8 cellular contexts compared by ENCODE assay signal in genomic region chr14:69481815-69482568, GRCh38. TPM values are rescaled to one million over a fixed set of nuclear protein-coding genes. Genes with fewer than 3 reads are reported as not detected.
DNase-seq lines count a peak whose midpoint lies in the region; ATAC-seq lines count a peak whose summit lies in the region.
"Had no signal": no experiment of that assay in that cellular context is flagged by ENCODE, and none has a peak within 500 bp of the region (broad histone marks: within the 10 kb centered on the region; RNA-seq: fewer than 3 reads in every experiment).

No MANE protein-coding gene starts in this region.

- peaks cover 2% of the 10 kb centered on the region for H3K79me1 ChIP-seq in neuronal stem cell (ENCODE audit: low read depth, low read length)

- in situ Hi-C loops in HAP-1 (cut with MboI; ENCODE audit: low sequenced_read_pairs): no loop called here

- H4K8ac ChIP-seq in neuronal stem cell (ENCODE audit: low read depth, low read length): no peak overlapping the region

- no peak overlapping the region for H3K27ac ChIP-seq in neuronal stem cell (replicated peaks; ENCODE audit: low read length)

- H3K36me3 ChIP-seq in neuronal stem cell (replicated peaks in 1 of 2; ENCODE audit: control insufficient read depth in 2 of 2, insufficient read depth in 2 of 2, low read length in 2 of 2) (no peaks in the 10 kb centered on the region), HAP-1 (replicated peaks) (no peaks in the 10 kb centered on the region)

- H3K4me3 ChIP-seq in Jurkat, Clone E6-1 (ENCODE audit: low read length): no peak overlapping the region
- H3K4me3 ChIP-seq in neuronal stem cell (ENCODE audit: low read length in 2 of 2) (no peak overlapping the region), HAP-1 (no peak overlapping the region)

- peak; percentile 9 for DNase-seq in Jurkat, Clone E6-1 (ENCODE audit: low read depth, low spot score)
- no peak for DNase-seq in neuronal stem cell (ENCODE audit: low spot score)
- no peak for DNase-seq in superior temporal gyrus (ENCODE audit: extremely low spot score)
- no peak for DNase-seq in NK-92 treated with Interleukin-12 subunit alpha and Interleukin-12 subunit beta, amount 100 ng/mL, for 24 hours (lab: John Stamatoyannopoulos, UW)
- DNase-seq in HAP-1 (ENCODE audit: low spot score in 2 of 2): no peak
- DNase-seq: stimulated activated CD4-positive, alpha-beta T cell treated with anti-CD3 and anti-CD28 coated beads, Interleukin-4, amount 100 ng/mL, for 1 hour had no signal

- H3K23ac ChIP-seq in neuronal stem cell (ENCODE audit: low read depth, low read length, poor library complexity): no peak overlapping the region

- no peak overlapping the region for H4K91ac ChIP-seq in neuronal stem cell (ENCODE audit: low read depth, low read length, poor library complexity)

- H2BK12ac ChIP-seq in neuronal stem cell (ENCODE audit: low read length): no peak overlapping the region

- no CpG with 5 or more reads among the region's 5 CpGs for WGBS in neuronal stem cell (ENCODE audit: extremely low coverage in 2 of 2, insufficient read length in 2 of 2, insufficient replicate concordance in 1 of 2), 2 donors

- peak; percentile 85 for ATAC-seq in GM19035 (IDR thresholded peaks at IDR 0.05; ENCODE audit: unreplicated experiment)
- ATAC-seq in HG02642 (IDR thresholded peaks at IDR 0.05; ENCODE audit: poor library complexity, unreplicated experiment): peak; percentile 83

- H3K27me3 ChIP-seq in neuronal stem cell (ENCODE audit: control insufficient read depth in 3 of 3, insufficient read depth in 3 of 3, low read depth in 1 of 3, low read length in 3 of 3): peaks cover 19 to 72% (median 47%) of the 10 kb centered on the region in 3 experiments
- H3K27me3 ChIP-seq in HAP-1 (ENCODE audit: low read depth): peaks cover 22% of the 10 kb centered on the region

- H3K4ac ChIP-seq in neuronal stem cell (ENCODE audit: low read length): no peak overlapping the region

- H2BK120ac ChIP-seq in neuronal stem cell (ENCODE audit: low read depth, low read length): no peak overlapping the region

- peaks cover 0 to 6% of the 10 kb centered on the region in 2 donors for H3K9me3 ChIP-seq in neuronal stem cell (replicated peaks in 1 of 2; ENCODE audit: control insufficient read depth in 2 of 2, insufficient read depth in 1 of 2, low read depth in 1 of 2, low read length in 2 of 2)
- H3K9me3 ChIP-seq in HAP-1: peaks cover 7% of the 10 kb centered on the region; the same call in 1 of the 2 replicates

- H3K4me1 ChIP-seq in neuronal stem cell (ENCODE audit: control insufficient read depth in 2 of 2, insufficient read depth in 1 of 2, low read depth in 1 of 2, low read length in 2 of 2) (peaks cover 2 to 16% of the 10 kb centered on the region in 2 donors), HAP-1 (no peaks in the 10 kb centered on the region)

- no peak overlapping the region for H2BK15ac ChIP-seq in neuronal stem cell (ENCODE audit: low read length)

- H3K4me2 ChIP-seq in neuronal stem cell (ENCODE audit: insufficient read depth, low read length, poor library complexity, severe bottlenecking): no peak overlapping the region

- H2AFZ ChIP-seq in neuronal stem cell (ENCODE audit: low read length): no peak overlapping the region

- peak overlapping the region; percentile 13 for H3K18ac ChIP-seq in neuronal stem cell (ENCODE audit: low read length)

- no peak overlapping the region for H3K9ac ChIP-seq in neuronal stem cell (ENCODE audit: low read depth, low read length, poor library complexity)

- no peak overlapping the region for H2BK5ac ChIP-seq in neuronal stem cell (ENCODE audit: low read length)

- no peak overlapping the region for H2AK5ac ChIP-seq in neuronal stem cell (ENCODE audit: low read depth, low read length)

- no peak overlapping the region for H3K14ac ChIP-seq in neuronal stem cell (ENCODE audit: low read length)

RNA-seq across cellular contexts. Expression of gene PLEKHD1, which starts 2.5 kb away (rescaled TPM):
- polyA plus RNA-seq in Jurkat, Clone E6-1 (2012; ENCODE audit: insufficient read depth, insufficient read length): not detected
- 0.08 TPM for polyA plus RNA-seq in neuronal stem cell (2013, experiment 1 of 2)
- polyA plus RNA-seq in neuronal stem cell (2013, experiment 2 of 2): 0.08 TPM
